In genomic region chr7:109375857-109376256, GRCh38 we compare ENCODE assay signal across 33 cellular contexts.
"Had no signal": no experiment of that assay in that cellular context is flagged by ENCODE, and none has a peak within 500 bp of the region (broad histone marks: within the 10 kb centered on the region; RNA-seq: fewer than 3 reads in every experiment).

No MANE protein-coding gene starts in this region.

- H3K4me3 ChIP-seq: adrenal gland, ascending aorta, breast epithelium, cardiac muscle cell had no signal

- FAIRE-seq: astrocyte, bronchial epithelial cell had no signal

- ATAC-seq: activated naive CD4-positive, alpha-beta T cell treated with anti-CD3 and anti-CD28 coated beads, Interleukin-2, amount 50 U/mL, for 72 hours; activated naive CD8-positive, alpha-beta T cell treated with anti-CD3 and anti-CD28 coated beads, Interleukin-2, amount 50 U/mL, for 24 hours; activated T-cell treated with anti-CD3 and anti-CD28 coated beads, Interleukin-2, amount 50 U/mL, for 4 hours; activated T-cell treated with anti-CD3 and anti-CD28 coated beads, Interleukin-2, amount 50 U/mL, for 72 hours; activated T-helper 17 cell treated with anti-CD3 and anti-CD28 coated beads, Interleukin-2, amount 50 U/mL, for 72 hours had no signal

- DNase-seq: activated effector memory CD4-positive, alpha-beta T cell treated with anti-CD3 and anti-CD28 coated beads, Interleukin-2, amount 50 U/mL, for 16 hours; activated effector memory CD4-positive, alpha-beta T cell treated with Interleukin-2 at 50 U/mL for 16 hours; activated gamma-delta T cell; activated gamma-delta T cell treated with Interleukin-2 at 50 U/mL for 16 hours; activated naive CD4-positive, alpha-beta T cell; activated naive CD4-positive, alpha-beta T cell treated with anti-CD3 and anti-CD28 coated beads for 36 hours; activated naive CD4-positive, alpha-beta T cell treated with anti-CD3 and anti-CD28 coated beads, Interleukin-2, amount 10 ng/mL, durations not matched to agents 7 days and 5 days; activated naive CD4-positive, alpha-beta T cell treated with anti-CD3 and anti-CD28 coated beads, Interleukin-2, amount 50 U/mL, for 16 hours; activated naive CD4-positive, alpha-beta T cell treated with Interleukin-2 at 50 U/mL for 16 hours; activated naive CD8-positive, alpha-beta T cell treated with anti-CD3 and anti-CD28 coated beads for 36 hours; activated naive CD8-positive, alpha-beta T cell treated with anti-CD3 and anti-CD28 coated beads, Interleukin-2, amount 10 ng/mL, durations not matched to agents 7 days and 5 days; activated naive CD8-positive, alpha-beta T cell treated with anti-CD3 and anti-CD28 coated beads, Interleukin-2, amount 50 U/mL, for 24 hours; activated T-cell treated with anti-CD3 and anti-CD28 coated beads, Interleukin-2, amount 50 U/mL, for 1 hour; activated T-cell treated with anti-CD3 and anti-CD28 coated beads, Interleukin-2, amount 50 U/mL, for 24 hours; activated T-cell treated with anti-CD3 and anti-CD28 coated beads, Interleukin-2, amount 50 U/mL, for 4 hours; activated T-cell treated with anti-CD3 and anti-CD28 coated beads, Interleukin-2, amount 50 U/mL, for 48 hours; activated T-cell treated with anti-CD3 and anti-CD28 coated beads, Interleukin-2, amount 50 U/mL, for 72 hours; adrenal gland; amniotic stem cell; amygdala; anterior cingulate cortex; aorta; brain microvascular endothelial cell; caudate nucleus; central memory CD4-positive, alpha-beta T cell; cerebellar nuclear complex had no signal

- H3K4me1 ChIP-seq: adrenal gland, ascending aorta, breast epithelium had no signal

- H3K27ac ChIP-seq: adrenal gland, ascending aorta, brain microvascular endothelial cell, breast epithelium, cardiac muscle cell had no signal

- H3K36me3 ChIP-seq: adrenal gland, ascending aorta, brain microvascular endothelial cell, breast epithelium, cardiac muscle cell had no signal

- H3K9me3 ChIP-seq: adrenal gland, ascending aorta, breast epithelium had no signal

- H3K27me3 ChIP-seq: adrenal gland, ascending aorta, brain microvascular endothelial cell, breast epithelium, cardiac muscle cell had no signal
